ENCODE assay signal across 4 cellular contexts in genomic region chr6:23325065-23325464, GRCh38.
"Had no signal": no experiment of that assay in that cellular context is flagged by ENCODE, and none has a peak within 500 bp of the region (broad histone marks: within the 10 kb centered on the region; RNA-seq: fewer than 3 reads in every experiment).

No MANE protein-coding gene starts in this region.

- H3K4me2 ChIP-seq: GM23338 had no signal

- H2AFZ ChIP-seq: GM23338 had no signal

- H3K4me3 ChIP-seq: GM23338 had no signal

- ATAC-seq: GM23338 had no signal

- DNase-seq: H9, HCEC 1CT, IMR-90 had no signal
